ENCODE assay signal across 1 cellular context in genomic region chr20:45919536-45919933, GRCh38.
TF ChIP-seq lines count a peak whose summit lies in the region.

No MANE protein-coding gene starts in this region.

TF ChIP-seq in HepG2, 621 proteins besides CTCF, POLR2A, EP300 and RAD21 (continued from another document and continues in another):
- TF ChIP-seq, protein P1, sequence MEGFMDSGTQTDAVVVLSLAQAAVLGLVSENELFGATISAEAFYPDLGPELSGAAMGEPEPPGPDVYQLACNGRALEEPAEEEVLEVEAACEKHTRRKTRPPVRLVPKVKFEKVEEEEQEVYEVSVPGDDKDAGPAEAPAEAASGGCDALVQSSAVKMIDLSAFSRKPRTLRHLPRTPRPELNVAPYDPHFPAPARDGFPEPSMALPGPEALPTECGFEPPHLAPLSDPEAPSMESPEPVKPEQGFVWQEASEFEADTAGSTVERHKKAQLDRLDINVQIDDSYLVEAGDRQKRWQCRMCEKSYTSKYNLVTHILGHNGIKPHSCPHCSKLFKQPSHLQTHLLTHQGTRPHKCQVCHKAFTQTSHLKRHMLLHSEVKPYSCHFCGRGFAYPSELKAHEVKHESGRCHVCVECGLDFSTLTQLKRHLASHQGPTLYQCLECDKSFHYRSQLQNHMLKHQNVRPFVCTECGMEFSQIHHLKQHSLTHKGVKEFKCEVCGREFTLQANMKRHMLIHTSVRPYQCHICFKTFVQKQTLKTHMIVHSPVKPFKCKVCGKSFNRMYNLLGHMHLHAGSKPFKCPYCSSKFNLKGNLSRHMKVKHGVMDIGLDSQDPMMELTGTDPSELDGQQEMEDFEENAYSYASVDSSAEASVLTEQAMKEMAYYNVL (CRISPR knock-in tag; IDR thresholded peaks at IDR 0.05; ENCODE audit: borderline replicate concordance) = no peak
- TF ChIP-seq REL (CRISPR knock-in tag; conservative IDR thresholded peaks at IDR 0.05) (no peak), FOSL1 (CRISPR knock-in tag; IDR thresholded peaks at IDR 0.05; ENCODE audit: borderline replicate concordance) (no peak), RXRA (CRISPR knock-in tag; IDR thresholded peaks at IDR 0.05) (no peak), PTBP1 (IDR thresholded peaks at IDR 0.05; ENCODE audit: low read depth, low read length, poor library complexity, severe bottlenecking) (no peak), MEIS1 (CRISPR knock-in tag; IDR thresholded peaks at IDR 0.05; ENCODE audit: borderline replicate concordance) (no peak), ISL2 (CRISPR knock-in tag; IDR thresholded peaks at IDR 0.05) (no peak), MYNN (CRISPR knock-in tag; IDR thresholded peaks at IDR 0.05; ENCODE audit: low read depth) (no peak), ZNF121 (CRISPR knock-in tag; IDR thresholded peaks at IDR 0.05) (0 out of 2 replicates have a peak, but pooled peaks have one; percentile 39), RBFOX2 (IDR thresholded peaks at IDR 0.05; ENCODE audit: low read depth, low read length) (no peak), ZSCAN25 (CRISPR knock-in tag; IDR thresholded peaks at IDR 0.05) (no peak), ZNF7 (CRISPR knock-in tag; IDR thresholded peaks at IDR 0.05) (no peak), PLSCR1 (CRISPR knock-in tag; IDR thresholded peaks at IDR 0.05; ENCODE audit: borderline replicate concordance) (no peak), CAMTA2 (CRISPR knock-in tag; IDR thresholded peaks at IDR 0.05; ENCODE audit: borderline replicate concordance) (no peak), ZNF598 (CRISPR knock-in tag; IDR thresholded peaks at IDR 0.05; ENCODE audit: borderline replicate concordance) (no peak), MATR3 (CRISPR knock-in tag; IDR thresholded peaks at IDR 0.05) (no peak), TOPORS (CRISPR knock-in tag; IDR thresholded peaks at IDR 0.05) (no peak), CREM (IDR thresholded peaks at IDR 0.05) (no peak), CREM (CRISPR knock-in tag; IDR thresholded peaks at IDR 0.05) (no peak), SRSF9 (IDR thresholded peaks at IDR 0.05; ENCODE audit: borderline replicate concordance, insufficient read depth, low read depth, low read length, poor library complexity, severe bottlenecking) (no peak), ZNF839 (CRISPR knock-in tag; IDR thresholded peaks at IDR 0.05; ENCODE audit: borderline replicate concordance) (no peak), HNRNPH1 (optimal IDR thresholded peaks at IDR 0.05; ENCODE audit: low read depth, low read length) (no peak), HDAC6 (IDR thresholded peaks at IDR 0.05; ENCODE audit: low read depth, low read length) (no peak), TRIM22 (IDR thresholded peaks at IDR 0.05) (no peak), MAF1 (CRISPR knock-in tag; IDR thresholded peaks at IDR 0.05; ENCODE audit: borderline replicate concordance) (no peak), ZNF580 (CRISPR knock-in tag; IDR thresholded peaks at IDR 0.05; ENCODE audit: borderline replicate concordance, low read depth) (no peak), SETDB1 (CRISPR knock-in tag; IDR thresholded peaks at IDR 0.05; ENCODE audit: borderline replicate concordance) (no peak), BCL6 (CRISPR knock-in tag; IDR thresholded peaks at IDR 0.05) (peak; percentile 24; the same call in 1 of the 2 replicates), ZBTB8A (CRISPR knock-in tag; IDR thresholded peaks at IDR 0.05; ENCODE audit: borderline replicate concordance, low read depth) (no peak), ZNF616 (CRISPR knock-in tag; IDR thresholded peaks at IDR 0.05; ENCODE audit: low read depth) (no peak; the same call in 1 of the 2 replicates), ZNF629 (CRISPR knock-in tag; conservative IDR thresholded peaks at IDR 0.05) (peak; percentile 96), ERF (CRISPR knock-in tag; IDR thresholded peaks at IDR 0.05) (no peak), ZNF660 (CRISPR knock-in tag; IDR thresholded peaks at IDR 0.05; ENCODE audit: borderline replicate concordance, low read depth) (no peak), PCBP2 (optimal IDR thresholded peaks at IDR 0.05; ENCODE audit: low read depth, low read length, poor library complexity, severe bottlenecking) (no peak), HIVEP1 (CRISPR knock-in tag; IDR thresholded peaks at IDR 0.05) (no peak), ZNF274 (CRISPR knock-in tag; IDR thresholded peaks at IDR 0.05) (no peak), ZNF570 (CRISPR knock-in tag; IDR thresholded peaks at IDR 0.05; ENCODE audit: borderline replicate concordance) (no peak), PITX1 (CRISPR knock-in tag; IDR thresholded peaks at IDR 0.05) (0 out of 2 replicates have a peak, but pooled peaks have one; percentile 9), CSRNP1 (CRISPR knock-in tag; IDR thresholded peaks at IDR 0.05) (no peak), ZNF790 (CRISPR knock-in tag; IDR thresholded peaks at IDR 0.05; ENCODE audit: borderline replicate concordance) (no peak), HNRNPL (IDR thresholded peaks at IDR 0.05; ENCODE audit: low read depth, low read length) (no peak), ZNF775 (CRISPR knock-in tag; IDR thresholded peaks at IDR 0.05; ENCODE audit: borderline replicate concordance) (no peak)
- TF ChIP-seq, protein P2, sequence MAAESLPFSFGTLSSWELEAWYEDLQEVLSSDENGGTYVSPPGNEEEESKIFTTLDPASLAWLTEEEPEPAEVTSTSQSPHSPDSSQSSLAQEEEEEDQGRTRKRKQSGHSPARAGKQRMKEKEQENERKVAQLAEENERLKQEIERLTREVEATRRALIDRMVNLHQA (CRISPR knock-in tag; IDR thresholded peaks at IDR 0.05) = no peak
- TF ChIP-seq, protein P3, sequence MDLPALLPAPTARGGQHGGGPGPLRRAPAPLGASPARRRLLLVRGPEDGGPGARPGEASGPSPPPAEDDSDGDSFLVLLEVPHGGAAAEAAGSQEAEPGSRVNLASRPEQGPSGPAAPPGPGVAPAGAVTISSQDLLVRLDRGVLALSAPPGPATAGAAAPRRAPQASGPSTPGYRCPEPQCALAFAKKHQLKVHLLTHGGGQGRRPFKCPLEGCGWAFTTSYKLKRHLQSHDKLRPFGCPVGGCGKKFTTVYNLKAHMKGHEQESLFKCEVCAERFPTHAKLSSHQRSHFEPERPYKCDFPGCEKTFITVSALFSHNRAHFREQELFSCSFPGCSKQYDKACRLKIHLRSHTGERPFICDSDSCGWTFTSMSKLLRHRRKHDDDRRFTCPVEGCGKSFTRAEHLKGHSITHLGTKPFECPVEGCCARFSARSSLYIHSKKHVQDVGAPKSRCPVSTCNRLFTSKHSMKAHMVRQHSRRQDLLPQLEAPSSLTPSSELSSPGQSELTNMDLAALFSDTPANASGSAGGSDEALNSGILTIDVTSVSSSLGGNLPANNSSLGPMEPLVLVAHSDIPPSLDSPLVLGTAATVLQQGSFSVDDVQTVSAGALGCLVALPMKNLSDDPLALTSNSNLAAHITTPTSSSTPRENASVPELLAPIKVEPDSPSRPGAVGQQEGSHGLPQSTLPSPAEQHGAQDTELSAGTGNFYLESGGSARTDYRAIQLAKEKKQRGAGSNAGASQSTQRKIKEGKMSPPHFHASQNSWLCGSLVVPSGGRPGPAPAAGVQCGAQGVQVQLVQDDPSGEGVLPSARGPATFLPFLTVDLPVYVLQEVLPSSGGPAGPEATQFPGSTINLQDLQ (CRISPR knock-in tag; IDR thresholded peaks at IDR 0.05) = no peak
- TF ChIP-seq, protein P4, sequence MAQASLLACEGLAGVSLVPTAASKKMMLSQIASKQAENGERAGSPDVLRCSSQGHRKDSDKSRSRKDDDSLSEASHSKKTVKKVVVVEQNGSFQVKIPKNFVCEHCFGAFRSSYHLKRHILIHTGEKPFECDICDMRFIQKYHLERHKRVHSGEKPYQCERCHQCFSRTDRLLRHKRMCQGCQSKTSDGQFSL (CRISPR knock-in tag; IDR thresholded peaks at IDR 0.05) = no peak
- TF ChIP-seq, protein P5, sequence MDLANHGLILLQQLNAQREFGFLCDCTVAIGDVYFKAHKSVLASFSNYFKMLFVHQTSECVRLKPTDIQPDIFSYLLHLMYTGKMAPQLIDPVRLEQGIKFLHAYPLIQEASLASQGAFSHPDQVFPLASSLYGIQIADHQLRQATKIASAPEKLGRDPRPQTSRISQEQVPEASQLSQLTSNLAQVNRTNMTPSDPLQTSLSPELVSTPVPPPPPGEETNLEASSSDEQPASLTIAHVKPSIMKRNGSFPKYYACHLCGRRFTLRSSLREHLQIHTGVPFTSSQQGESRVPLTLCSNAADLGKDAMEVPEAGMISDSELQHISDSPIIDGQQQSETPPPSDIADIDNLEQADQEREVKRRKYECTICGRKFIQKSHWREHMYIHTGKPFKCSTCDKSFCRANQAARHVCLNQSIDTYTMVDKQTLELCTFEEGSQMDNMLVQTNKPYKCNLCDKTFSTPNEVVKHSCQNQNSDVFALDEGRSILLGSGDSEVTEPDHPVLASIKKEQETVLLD (CRISPR knock-in tag; IDR thresholded peaks at IDR 0.05; ENCODE audit: low read depth) = no peak
- TF ChIP-seq, protein P6, sequence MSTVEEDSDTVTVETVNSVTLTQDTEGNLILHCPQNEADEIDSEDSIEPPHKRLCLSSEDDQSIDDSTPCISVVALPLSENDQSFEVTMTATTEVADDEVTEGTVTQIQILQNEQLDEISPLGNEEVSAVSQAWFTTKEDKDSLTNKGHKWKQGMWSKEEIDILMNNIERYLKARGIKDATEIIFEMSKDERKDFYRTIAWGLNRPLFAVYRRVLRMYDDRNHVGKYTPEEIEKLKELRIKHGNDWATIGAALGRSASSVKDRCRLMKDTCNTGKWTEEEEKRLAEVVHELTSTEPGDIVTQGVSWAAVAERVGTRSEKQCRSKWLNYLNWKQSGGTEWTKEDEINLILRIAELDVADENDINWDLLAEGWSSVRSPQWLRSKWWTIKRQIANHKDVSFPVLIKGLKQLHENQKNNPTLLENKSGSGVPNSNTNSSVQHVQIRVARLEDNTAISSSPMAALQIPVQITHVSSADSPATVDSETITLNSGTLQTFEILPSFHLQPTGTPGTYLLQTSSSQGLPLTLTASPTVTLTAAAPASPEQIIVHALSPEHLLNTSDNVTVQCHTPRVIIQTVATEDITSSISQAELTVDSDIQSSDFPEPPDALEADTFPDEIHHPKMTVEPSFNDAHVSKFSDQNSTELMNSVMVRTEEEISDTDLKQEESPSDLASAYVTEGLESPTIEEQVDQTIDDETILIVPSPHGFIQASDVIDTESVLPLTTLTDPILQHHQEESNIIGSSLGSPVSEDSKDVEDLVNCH (CRISPR knock-in tag; IDR thresholded peaks at IDR 0.05) = no peak
- TF ChIP-seq, protein P7, sequence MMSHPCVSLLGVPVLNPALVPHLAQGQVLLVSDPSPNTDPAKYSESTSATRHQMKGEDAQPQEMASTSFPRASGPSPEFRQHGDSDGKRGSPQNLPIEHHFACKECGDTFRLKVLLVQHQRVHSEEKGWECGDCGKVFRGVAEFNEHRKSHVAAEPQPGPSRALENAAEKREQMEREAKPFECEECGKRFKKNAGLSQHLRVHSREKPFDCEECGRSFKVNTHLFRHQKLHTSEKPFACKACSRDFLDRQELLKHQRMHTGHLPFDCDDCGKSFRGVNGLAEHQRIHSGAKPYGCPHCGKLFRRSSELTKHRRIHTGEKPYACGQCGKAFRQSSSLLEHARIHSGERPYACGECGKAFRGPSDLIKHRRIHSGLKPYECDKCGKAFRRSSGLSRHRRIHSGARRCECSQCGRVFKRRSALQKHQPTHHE (CRISPR knock-in tag; IDR thresholded peaks at IDR 0.05; ENCODE audit: borderline replicate concordance) = no peak
- TF ChIP-seq, protein P8, sequence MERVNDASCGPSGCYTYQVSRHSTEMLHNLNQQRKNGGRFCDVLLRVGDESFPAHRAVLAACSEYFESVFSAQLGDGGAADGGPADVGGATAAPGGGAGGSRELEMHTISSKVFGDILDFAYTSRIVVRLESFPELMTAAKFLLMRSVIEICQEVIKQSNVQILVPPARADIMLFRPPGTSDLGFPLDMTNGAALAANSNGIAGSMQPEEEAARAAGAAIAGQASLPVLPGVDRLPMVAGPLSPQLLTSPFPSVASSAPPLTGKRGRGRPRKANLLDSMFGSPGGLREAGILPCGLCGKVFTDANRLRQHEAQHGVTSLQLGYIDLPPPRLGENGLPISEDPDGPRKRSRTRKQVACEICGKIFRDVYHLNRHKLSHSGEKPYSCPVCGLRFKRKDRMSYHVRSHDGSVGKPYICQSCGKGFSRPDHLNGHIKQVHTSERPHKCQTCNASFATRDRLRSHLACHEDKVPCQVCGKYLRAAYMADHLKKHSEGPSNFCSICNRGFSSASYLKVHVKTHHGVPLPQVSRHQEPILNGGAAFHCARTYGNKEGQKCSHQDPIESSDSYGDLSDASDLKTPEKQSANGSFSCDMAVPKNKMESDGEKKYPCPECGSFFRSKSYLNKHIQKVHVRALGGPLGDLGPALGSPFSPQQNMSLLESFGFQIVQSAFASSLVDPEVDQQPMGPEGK (CRISPR knock-in tag; IDR thresholded peaks at IDR 0.05) = peak; percentile 75
